In the genomic region with DNA sequence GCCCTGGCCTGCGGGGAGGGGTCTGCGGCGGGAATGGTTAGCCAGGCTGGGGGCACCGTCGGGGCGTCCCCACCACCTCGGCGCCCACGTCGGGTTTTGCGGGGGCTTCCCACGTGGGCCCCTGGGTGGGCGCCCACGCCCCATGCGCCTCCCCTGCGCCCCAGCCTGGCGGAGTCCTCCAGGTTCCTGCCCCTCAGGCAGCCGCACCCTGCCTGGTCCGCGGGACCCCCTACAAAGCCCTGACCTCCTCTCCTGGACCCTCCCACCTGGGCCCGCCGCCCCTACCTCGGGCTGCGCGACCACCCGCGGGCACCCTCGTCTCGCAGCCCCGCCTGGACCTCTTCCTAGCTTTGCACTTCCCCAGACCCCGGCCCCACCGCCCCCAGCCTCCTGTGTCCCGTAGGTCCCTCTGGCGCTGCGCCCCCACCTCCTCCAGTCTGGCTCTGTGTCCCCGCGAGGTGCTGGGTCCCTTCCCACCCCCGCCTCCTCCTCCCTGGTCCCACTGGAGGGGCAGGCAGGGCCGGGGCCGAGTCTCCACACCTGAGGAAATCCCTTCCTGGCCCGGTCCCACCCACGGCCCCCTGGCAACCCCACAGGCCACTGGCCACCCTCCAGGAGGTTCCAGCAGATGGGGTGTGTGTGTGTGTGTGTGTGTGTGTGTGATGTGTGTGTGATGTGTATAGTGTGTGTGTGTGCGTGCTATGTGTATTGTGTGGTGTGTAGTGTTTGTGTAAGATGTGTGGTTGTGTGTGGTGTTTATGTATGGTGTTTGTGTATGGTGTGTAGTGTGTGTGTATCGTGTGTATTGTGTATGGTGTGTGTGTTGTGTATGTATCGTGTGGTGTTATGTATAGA, we compare ENCODE assay signal across 10 cellular contexts. TPM values are rescaled to one million over a fixed set of nuclear protein-coding genes. Genes with fewer than 3 reads are reported as not detected.
A peak's percentile ranks its signal among the peaks of the same experiment; 100 is the strongest.
DNase-seq lines count a peak whose midpoint lies in the region; ATAC-seq and TF ChIP-seq lines count a peak whose summit lies in the region.
"Had no signal": no experiment of that assay in that cellular context is flagged by ENCODE, and none has a peak within 500 bp of the region (broad histone marks: within the 10 kb centered on the region; RNA-seq: fewer than 3 reads in every experiment).

No MANE protein-coding gene starts in this region.

- H3K4me1 Mint-ChIP-seq in activated CD8-positive, alpha-beta memory T cell treated with anti-CD3 and anti-CD28 coated beads, Interleukin-2, amount 10 ng/mL, durations not matched to agents 7 days and 5 days: peaks cover 22% of the 10 kb centered on the region

- DNase-seq in activated CD8-positive, alpha-beta memory T cell treated with anti-CD3 and anti-CD28 coated beads, Interleukin-2, amount 10 ng/mL, durations not matched to agents 7 days and 5 days: peak; percentile 51
- DNase-seq in right cardiac atrium: peak; percentile 37 to 79 (median 78)
- DNase-seq in stimulated activated CD8-positive, alpha-beta memory T cell treated with anti-CD3 and anti-CD28 coated beads, Interleukin-4, amount 100 ng/mL, for 48 hours: peak; percentile 38
- DNase-seq in SW 1271 (lab: John Stamatoyannopoulos, UW): no peak

- peaks cover 5% of the 10 kb centered on the region for H3K4me1 ChIP-seq in right cardiac atrium (ENCODE audit: control insufficient read depth, insufficient read depth, low read length)

- H3K27ac ChIP-seq in right cardiac atrium (ENCODE audit: low read length): no peak overlapping the region

- H3K4me3 Mint-ChIP-seq in activated CD8-positive, alpha-beta memory T cell treated with anti-CD3 and anti-CD28 coated beads, Interleukin-2, amount 10 ng/mL, durations not matched to agents 7 days and 5 days: no peak overlapping the region

- H3K27ac Mint-ChIP-seq in activated CD8-positive, alpha-beta memory T cell treated with anti-CD3 and anti-CD28 coated beads, Interleukin-2, amount 10 ng/mL, durations not matched to agents 7 days and 5 days: no peak overlapping the region
- H3K27ac Mint-ChIP-seq: stimulated activated naive CD8-positive, alpha-beta T cell treated with anti-CD3 and anti-CD28 coated beads, Interleukin-15, amount 100 ng/mL, for 72 hours had no signal

- intact Hi-C loops in right cardiac atrium (cut with DNase I): loop anchor here in 2 of 4 donors (5.0 kb wide), 1 partner anchor 40 kb away; no protein-coding TSS in a partner anchor

- no peaks in the 10 kb centered on the region for H3K9me3 ChIP-seq in right cardiac atrium (ENCODE audit: control insufficient read depth, low read length)

- H3K27me3 Mint-ChIP-seq in activated CD8-positive, alpha-beta memory T cell treated with anti-CD3 and anti-CD28 coated beads, Interleukin-2, amount 10 ng/mL, durations not matched to agents 7 days and 5 days: no peaks in the 10 kb centered on the region
- H3K27me3 Mint-ChIP-seq: stimulated activated naive CD8-positive, alpha-beta T cell treated with anti-CD3 and anti-CD28 coated beads, Interleukin-15, amount 100 ng/mL, for 72 hours had no signal

- 43% methylated on average over 45 of the region's 45 CpGs for WGBS in right cardiac atrium

- CTCF ChIA-PET in activated CD8-positive, alpha-beta memory T cell treated with anti-CD3 and anti-CD28 coated beads, Interleukin-2, amount 10 ng/mL, durations not matched to agents 7 days and 5 days (lab: Charles Lee): interaction anchor here (2.5 to 3.2 kb wide), 2 partner anchors 41 to 58 kb away, joined by 8 to 13 read pairs; no protein-coding TSS in a partner anchor

- H3K27me3 ChIP-seq in right cardiac atrium (ENCODE audit: control insufficient read depth, insufficient read depth): no peaks in the 10 kb centered on the region

- TF ChIP-seq POLR2A in GM15510 (IDR thresholded peaks at IDR 0.05; ENCODE audit: borderline replicate concordance, extremely low read depth, insufficient read length): peak; percentile 1

- H3K36me3 Mint-ChIP-seq in activated CD8-positive, alpha-beta memory T cell treated with anti-CD3 and anti-CD28 coated beads, Interleukin-2, amount 10 ng/mL, durations not matched to agents 7 days and 5 days: no peaks in the 10 kb centered on the region

- H3K9me3 Mint-ChIP-seq in activated CD8-positive, alpha-beta memory T cell treated with anti-CD3 and anti-CD28 coated beads, Interleukin-2, amount 10 ng/mL, durations not matched to agents 7 days and 5 days (ENCODE audit: low read depth): no peaks in the 10 kb centered on the region

- no peak for ATAC-seq in activated CD8-positive, alpha-beta memory T cell treated with anti-CD3 and anti-CD28 coated beads, Interleukin-2, amount 10 ng/mL, durations not matched to agents 7 days and 5 days
- ATAC-seq in right cardiac atrium: no peak
- ATAC-seq in HG03045 (IDR thresholded peaks at IDR 0.05; ENCODE audit: unreplicated experiment): no peak
- no peak for ATAC-seq in HG02840 (IDR thresholded peaks at IDR 0.05; ENCODE audit: low FRiP score, unreplicated experiment)
- ATAC-seq in GM21423 (IDR thresholded peaks at IDR 0.05; ENCODE audit: unreplicated experiment): no peak

- no peak overlapping the region for H3K4me3 ChIP-seq in right cardiac atrium (ENCODE audit: low read length)

RNA-seq across cellular contexts. Expression of a gene that starts 11.8 kb away (rescaled TPM):
- 10 to 100 TPM; 53.4 to 79.7 TPM for total RNA-seq in activated CD8-positive, alpha-beta memory T cell treated with anti-CD3 and anti-CD28 coated beads, Interleukin-2, amount 10 ng/mL, durations not matched to agents 7 days and 5 days
- total RNA-seq in right cardiac atrium: 10 to 100 TPM; 39.9 to 55.8 (median 49.9) TPM
- 39.0 TPM for polyA plus RNA-seq in right cardiac atrium

RNA-seq across cellular contexts. Expression of a gene that starts 40.2 kb away (rescaled TPM):
- total RNA-seq in activated CD8-positive, alpha-beta memory T cell treated with anti-CD3 and anti-CD28 coated beads, Interleukin-2, amount 10 ng/mL, durations not matched to agents 7 days and 5 days: under 1 TPM in 1 of 2 experiments, not detected in 1; 0.05 TPM
- total RNA-seq in right cardiac atrium: under 1 TPM in 1 of 4 donors, not detected in 3; 0.06 TPM
- polyA plus RNA-seq in right cardiac atrium: not detected
- total RNA-seq: T-helper 1 cell treated with Interleukin-12 subunit alpha and Interleukin-12 subunit beta and Interleukin-4 antibody, amounts not matched to agents 30 ng/mL and 1 ng/mL, for 36 hours had no signal

RNA-seq across cellular contexts. Expression of a gene that starts 54.0 kb away (rescaled TPM):
- total RNA-seq in activated CD8-positive, alpha-beta memory T cell treated with anti-CD3 and anti-CD28 coated beads, Interleukin-2, amount 10 ng/mL, durations not matched to agents 7 days and 5 days: 10 to 100 TPM; 43.9 to 51.2 TPM
- 10 to 100 TPM; 22.1 to 40.0 (median 26.8) TPM for total RNA-seq in right cardiac atrium
- polyA plus RNA-seq in right cardiac atrium: 21.8 TPM

RNA-seq across cellular contexts. Expression of a gene that starts 54.2 kb away (rescaled TPM):
- 10 to 100 TPM; 16.8 to 18.8 TPM for total RNA-seq in activated CD8-positive, alpha-beta memory T cell treated with anti-CD3 and anti-CD28 coated beads, Interleukin-2, amount 10 ng/mL, durations not matched to agents 7 days and 5 days
- total RNA-seq in right cardiac atrium: 10 to 100 TPM; 13.2 to 19.7 (median 17.4) TPM
- 13.0 TPM for polyA plus RNA-seq in right cardiac atrium

Comparison
In these comparisons a context has a peak if more than half of its experiments do, and no peak if none do; other contexts are left out.
1. DNase-seq: peak in activated CD8-positive, alpha-beta memory T cell treated with anti-CD3 and anti-CD28 coated beads, Interleukin-2, amount 10 ng/mL, durations not matched to agents 7 days and 5 days (single experiment), right cardiac atrium (3 of 3) and stimulated activated CD8-positive, alpha-beta memory T cell treated with anti-CD3 and anti-CD28 coated beads, Interleukin-4, amount 100 ng/mL, for 48 hours (single experiment); none in SW 1271 (0 of 2).